27 cellular contexts compared by ENCODE assay signal in the genomic region with DNA sequence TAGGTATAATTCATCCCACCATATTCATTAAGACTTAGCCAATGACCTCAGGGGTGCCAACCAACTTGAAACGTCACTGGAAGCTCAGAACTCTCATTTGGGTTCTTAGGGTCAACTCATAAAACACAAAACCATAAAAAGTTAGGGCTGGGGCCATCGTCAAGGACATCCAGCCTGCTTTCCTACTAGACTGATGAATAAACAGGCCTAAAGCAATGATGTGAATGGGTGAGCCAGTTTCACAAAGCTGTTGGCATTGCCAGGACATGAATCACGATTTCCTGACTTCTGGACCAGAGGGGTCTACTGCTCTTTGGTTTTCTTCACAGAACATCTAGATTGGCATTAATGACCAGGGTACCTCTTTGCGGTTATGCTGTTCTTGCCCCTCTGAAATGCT.
DNase-seq lines count a peak whose midpoint lies in the region; ATAC-seq and TF ChIP-seq lines count a peak whose summit lies in the region.
"Had no signal": no experiment of that assay in that cellular context is flagged by ENCODE, and none has a peak within 500 bp of the region (broad histone marks: within the 10 kb centered on the region; RNA-seq: fewer than 3 reads in every experiment).

No MANE protein-coding gene starts in this region.

- H3K27me3 Mint-ChIP-seq in HFFc6 (ENCODE audit: insufficient read depth) (no peaks in the 10 kb centered on the region), chondrocyte (ENCODE audit: low read depth) (no peaks in the 10 kb centered on the region)
- H3K27me3 Mint-ChIP-seq: progenitor cell of endocrine pancreas had no signal

- H3K9me3 Mint-ChIP-seq in HFFc6 (no peaks in the 10 kb centered on the region), chondrocyte (ENCODE audit: low read depth) (no peaks in the 10 kb centered on the region)
- H3K9me3 Mint-ChIP-seq: activated CD8-positive, alpha-beta T cell treated with anti-CD3 and anti-CD28 coated beads for 36 hours; CD4-positive, alpha-beta memory T cell; GM23338; WTC11 had no signal

- ATAC-seq in RWPE2 (ENCODE audit: low read depth) (peak; percentile 75), HG02970 (IDR thresholded peaks at IDR 0.05; ENCODE audit: low FRiP score, unreplicated experiment) (no peak)
- ATAC-seq: activated CD8-positive, alpha-beta T cell treated with anti-CD3 and anti-CD28 coated beads for 36 hours; GM23338; WTC11 had no signal

- TF ChIP-seq CTCF in HFFc6 (IDR thresholded peaks at IDR 0.05) (no peak), RWPE2 (IDR thresholded peaks at IDR 0.05; ENCODE audit: poor library complexity, severe bottlenecking) (no peak), chondrocyte (IDR thresholded peaks at IDR 0.05) (no peak)

- no peaks in the 10 kb centered on the region for H3K27me3 ChIP-seq in RWPE2 (ENCODE audit: insufficient read depth, poor library complexity, severe bottlenecking)
- H3K27me3 ChIP-seq: esophagus muscularis mucosa, sigmoid colon, stomach, tibial artery had no signal

- peaks cover 38% of the 10 kb centered on the region for H3K4me1 Mint-ChIP-seq in HFFc6 (ENCODE audit: low read depth)
- peaks cover 15% of the 10 kb centered on the region for H3K4me1 Mint-ChIP-seq in chondrocyte (ENCODE audit: low read depth)
- H3K4me1 Mint-ChIP-seq: activated naive CD8-positive, alpha-beta T cell treated with anti-CD3 and anti-CD28 coated beads, Interleukin-2, amount 10 ng/mL, durations not matched to agents 7 days and 5 days had no signal

- peaks cover 14% of the 10 kb centered on the region for H3K4me1 ChIP-seq in RWPE2 (ENCODE audit: insufficient read depth, poor library complexity, severe bottlenecking)
- H3K4me1 ChIP-seq: esophagus muscularis mucosa, sigmoid colon, stomach, tibial artery had no signal

- H3K36me3 Mint-ChIP-seq in HFFc6 (ENCODE audit: low read depth) (no peaks in the 10 kb centered on the region), chondrocyte (ENCODE audit: low read depth) (no peaks in the 10 kb centered on the region)
- H3K36me3 Mint-ChIP-seq: activated naive CD8-positive, alpha-beta T cell treated with anti-CD3 and anti-CD28 coated beads, Interleukin-2, amount 10 ng/mL, durations not matched to agents 7 days and 5 days; CD4-positive, alpha-beta memory T cell; WTC11 had no signal

- H3K27ac ChIP-seq in RWPE2 (ENCODE audit: poor library complexity, severe bottlenecking), result peak overlapping the region; percentile 40
- H3K27ac ChIP-seq in epithelial cell of prostate, result peak overlapping the region; percentile 80
- H3K27ac ChIP-seq: esophagus muscularis mucosa, sigmoid colon, stomach, tibial artery had no signal

- DNase-seq in HFFc6 (peak; percentile 48), RWPE2 (ENCODE audit: low spot score) (no peak), epithelial cell of prostate (ENCODE audit: low read depth, low spot score) (no peak), NCI-H2107 (lab: John Stamatoyannopoulos, UW) (no peak), chondrocyte (ENCODE audit: low spot score) (no peak)
- no peak for DNase-seq in stimulated activated CD4-positive, alpha-beta T cell treated with anti-CD3 and anti-CD28 coated beads, Interleukin-4, amount 100 ng/mL, for 24 hours
- DNase-seq: activated CD8-positive, alpha-beta T cell treated with anti-CD3 and anti-CD28 coated beads for 36 hours; activated effector memory CD4-positive, alpha-beta T cell treated with anti-CD3 and anti-CD28 coated beads, Interleukin-2, amount 50 U/mL, for 16 hours; activated naive CD8-positive, alpha-beta T cell treated with anti-CD3 and anti-CD28 coated beads, Interleukin-2, amount 10 ng/mL, durations not matched to agents 7 days and 5 days; AML-193; CD4-positive, alpha-beta memory T cell; DMS 273 treated with DMSO at 0.1 percent for 48 hours; effector CD8-positive, alpha-beta T cell; GDM1; KG1; NCI-H1694; NCI-H526; sigmoid colon; stimulated activated CD8-positive, alpha-beta memory T cell treated with anti-CD3 and anti-CD28 coated beads, Interleukin-4, amount 100 ng/mL, for 48 hours; stomach; tibial artery had no signal

- peak overlapping the region; percentile 69 for H3K27ac Mint-ChIP-seq in HFFc6
- no peak overlapping the region for H3K27ac Mint-ChIP-seq in chondrocyte (ENCODE audit: unreplicated experiment)
- H3K27ac Mint-ChIP-seq: activated CD8-positive, alpha-beta T cell treated with anti-CD3 and anti-CD28 coated beads for 36 hours; activated naive CD8-positive, alpha-beta T cell treated with anti-CD3 and anti-CD28 coated beads, Interleukin-2, amount 10 ng/mL, durations not matched to agents 7 days and 5 days; GM23338; progenitor cell of endocrine pancreas; WTC11 had no signal

- H3K36me3 ChIP-seq in RWPE2 (ENCODE audit: low read depth), result no peaks in the 10 kb centered on the region
- H3K36me3 ChIP-seq: esophagus muscularis mucosa, sigmoid colon, stomach, tibial artery had no signal

- H3K4me3 ChIP-seq in RWPE2 (ENCODE audit: severe bottlenecking), result no peak overlapping the region
- H3K4me3 ChIP-seq: esophagus muscularis mucosa, GM23338, lung, sigmoid colon, stomach, tibial artery had no signal

- H3K4me3 Mint-ChIP-seq in HFFc6 (no peak overlapping the region), chondrocyte (ENCODE audit: unreplicated experiment) (no peak overlapping the region)
- H3K4me3 Mint-ChIP-seq: activated CD8-positive, alpha-beta T cell treated with anti-CD3 and anti-CD28 coated beads for 36 hours; activated naive CD8-positive, alpha-beta T cell treated with anti-CD3 and anti-CD28 coated beads, Interleukin-2, amount 10 ng/mL, durations not matched to agents 7 days and 5 days; CD4-positive, alpha-beta memory T cell; GM23338; WTC11 had no signal

- no peaks in the 10 kb centered on the region for H3K9me3 ChIP-seq in RWPE2 (ENCODE audit: severe bottlenecking)
- H3K9me3 ChIP-seq: esophagus muscularis mucosa, sigmoid colon, stomach, tibial artery had no signal
